20 cellular contexts compared by ENCODE assay signal in the genomic region with DNA sequence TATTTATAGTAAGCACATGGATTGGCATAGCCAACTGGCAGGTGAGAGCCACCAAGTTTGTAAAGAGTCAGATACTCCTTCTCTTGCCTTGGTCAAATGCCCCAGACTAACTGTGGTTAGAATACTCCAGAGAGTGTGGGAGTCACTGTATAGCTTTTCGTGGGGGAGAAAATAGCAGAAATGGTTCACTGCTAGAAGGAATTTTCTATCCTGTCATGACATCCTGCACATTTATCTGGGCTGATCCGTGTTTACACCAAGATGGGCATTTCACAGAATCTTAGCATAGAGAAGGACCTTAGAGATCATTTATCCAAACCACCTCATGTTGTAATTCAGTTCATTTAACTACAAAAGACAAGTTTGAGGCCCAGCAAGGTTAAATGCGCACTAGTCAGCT.
"Had no signal": no experiment of that assay in that cellular context is flagged by ENCODE, and none has a peak within 500 bp of the region (broad histone marks: within the 10 kb centered on the region; RNA-seq: fewer than 3 reads in every experiment).

No MANE protein-coding gene starts in this region.

- H3K27me3 ChIP-seq: esophagus squamous epithelium, right lobe of liver, transverse colon had no signal

- H3K4me3 ChIP-seq: esophagus squamous epithelium, mucosa of descending colon, psoas muscle, right lobe of liver, thoracic aorta, transverse colon had no signal

- H3K4me1 ChIP-seq: esophagus squamous epithelium, foreskin keratinocyte, right lobe of liver, transverse colon had no signal

- H3K9me3 ChIP-seq: esophagus squamous epithelium, mucosa of descending colon, psoas muscle, right lobe of liver, thoracic aorta, transverse colon had no signal

- H3K27ac ChIP-seq: epithelial cell of prostate, esophagus squamous epithelium, foreskin keratinocyte, psoas muscle, right lobe of liver, thoracic aorta, transverse colon had no signal

- ATAC-seq: effector memory CD8-positive, alpha-beta T cell; left lobe of liver; mucosa of descending colon; natural killer cell; right lobe of liver; stimulated activated naive B cell treated with anti-CD40 and anti-IgM and Interleukin-4, amounts not matched to agents 10 μg/mL and 1 μg/mL and 100 μg/mL, for 72 hours; stimulated activated naive CD8-positive, alpha-beta T cell treated with anti-CD3 and anti-CD28 coated beads, Interleukin-15, amount 100 ng/mL, for 72 hours had no signal

- H3K36me3 ChIP-seq: esophagus squamous epithelium, right lobe of liver, thoracic aorta, transverse colon had no signal

- DNase-seq: cerebellar nuclear complex; effector memory CD8-positive, alpha-beta T cell; esophagus squamous epithelium; head of caudate nucleus; hypothalamus; mucosa of descending colon; natural killer cell; occipital lobe; psoas muscle; retina; right lobe of liver; stimulated activated CD4-positive, alpha-beta T cell treated with anti-CD3 and anti-CD28 coated beads, Interleukin-2, amount 100 ng/mL, for 24 hours; stimulated activated CD4-positive, alpha-beta T cell treated with anti-CD3 and anti-CD28 coated beads, Interleukin-4, amount 100 ng/mL, for 4 hours; stimulated activated naive B cell treated with anti-CD40 and anti-IgM and Interleukin-4, amounts not matched to agents 10 μg/mL and 1 μg/mL and 100 μg/mL, for 72 hours; stimulated activated naive CD8-positive, alpha-beta T cell treated with anti-CD3 and anti-CD28 coated beads, Interleukin-15, amount 100 ng/mL, for 72 hours; transverse colon had no signal
